Comparison of ENCODE assay signal across 1 cellular context in the genomic region with DNA sequence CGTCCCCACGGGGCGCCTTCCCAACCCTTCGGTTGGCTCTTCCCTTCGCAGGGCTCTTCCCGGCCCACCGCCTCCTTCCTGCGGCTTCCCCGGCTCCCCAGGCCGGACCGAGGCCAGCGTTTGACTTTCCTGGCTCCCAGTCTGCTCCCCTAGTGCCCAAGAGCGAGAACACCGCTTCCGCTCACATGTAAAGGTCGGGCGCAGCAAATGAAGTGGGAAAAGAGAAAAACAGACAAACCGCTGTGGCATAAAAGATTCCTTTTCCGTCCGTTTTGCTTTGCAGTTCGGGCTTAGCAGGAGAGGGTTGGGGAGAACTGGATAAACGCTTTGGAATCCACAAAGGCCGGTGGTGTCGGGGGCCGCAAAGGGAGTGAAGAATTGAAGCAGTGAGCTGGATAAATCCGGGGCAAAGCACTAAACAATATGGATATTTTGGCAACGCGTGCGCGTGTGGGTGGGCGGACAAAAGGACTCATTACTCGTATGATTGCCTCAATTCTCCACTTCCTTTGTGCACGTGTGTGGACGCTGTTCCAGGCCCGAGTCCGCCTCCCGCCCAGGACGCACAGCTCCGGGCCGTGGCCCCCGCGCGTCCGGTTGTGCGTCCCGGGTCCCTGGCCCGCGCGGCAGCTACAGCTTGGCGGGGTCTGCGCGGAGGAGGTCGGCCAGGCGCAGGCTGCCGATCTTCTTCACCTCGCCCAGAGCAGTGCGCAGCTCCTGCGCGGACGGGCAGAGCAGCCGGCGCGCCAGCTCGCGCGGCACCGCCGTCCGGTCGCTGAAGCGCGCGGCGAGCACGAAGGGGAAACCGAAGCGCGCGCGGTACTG.
TF ChIP-seq lines count a peak whose summit lies in the region.

No MANE protein-coding gene starts in this region.

TF ChIP-seq in HepG2, 621 proteins besides CTCF, POLR2A, EP300 and RAD21:
- TF ChIP-seq, protein P1, sequence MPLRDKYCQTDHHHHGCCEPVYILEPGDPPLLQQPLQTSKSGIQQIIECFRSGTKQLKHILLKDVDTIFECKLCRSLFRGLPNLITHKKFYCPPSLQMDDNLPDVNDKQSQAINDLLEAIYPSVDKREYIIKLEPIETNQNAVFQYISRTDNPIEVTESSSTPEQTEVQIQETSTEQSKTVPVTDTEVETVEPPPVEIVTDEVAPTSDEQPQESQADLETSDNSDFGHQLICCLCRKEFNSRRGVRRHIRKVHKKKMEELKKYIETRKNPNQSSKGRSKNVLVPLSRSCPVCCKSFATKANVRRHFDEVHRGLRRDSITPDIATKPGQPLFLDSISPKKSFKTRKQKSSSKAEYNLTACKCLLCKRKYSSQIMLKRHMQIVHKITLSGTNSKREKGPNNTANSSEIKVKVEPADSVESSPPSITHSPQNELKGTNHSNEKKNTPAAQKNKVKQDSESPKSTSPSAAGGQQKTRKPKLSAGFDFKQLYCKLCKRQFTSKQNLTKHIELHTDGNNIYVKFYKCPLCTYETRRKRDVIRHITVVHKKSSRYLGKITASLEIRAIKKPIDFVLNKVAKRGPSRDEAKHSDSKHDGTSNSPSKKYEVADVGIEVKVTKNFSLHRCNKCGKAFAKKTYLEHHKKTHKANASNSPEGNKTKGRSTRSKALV (CRISPR knock-in tag; IDR thresholded peaks at IDR 0.05), result peak; percentile 65; the same call in 1 of the 2 replicates
- TF ChIP-seq MTF2 (CRISPR knock-in tag; IDR thresholded peaks at IDR 0.05; ENCODE audit: borderline replicate concordance), result peak; percentile 32; the same call in 1 of the 2 replicates
- no peak for TF ChIP-seq MIXL1 (CRISPR knock-in tag; IDR thresholded peaks at IDR 0.05)
